31 cellular contexts compared by ENCODE assay signal in the genomic region with DNA sequence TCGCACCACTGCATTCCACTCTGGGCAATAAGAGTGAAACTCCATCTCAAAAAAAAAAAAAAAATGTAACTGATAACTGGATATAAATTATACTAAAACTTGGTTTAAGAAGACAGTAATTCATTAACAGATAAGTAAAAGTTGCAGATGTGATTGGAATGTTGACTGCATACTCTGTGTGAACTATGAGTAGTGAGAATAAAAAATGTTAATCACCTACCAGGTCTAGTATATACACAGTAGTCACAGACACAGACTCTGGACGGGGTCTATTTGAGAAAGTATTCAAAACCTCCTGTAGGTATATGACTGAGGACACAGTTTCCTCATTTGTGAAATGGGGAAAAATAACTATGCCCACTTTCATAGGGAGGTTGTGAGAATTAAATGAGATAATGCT.
"Had no signal": no experiment of that assay in that cellular context is flagged by ENCODE, and none has a peak within 500 bp of the region (broad histone marks: within the 10 kb centered on the region; RNA-seq: fewer than 3 reads in every experiment).

No MANE protein-coding gene starts in this region.

- H3K9ac ChIP-seq: parathyroid adenoma had no signal

- H3K27me3 Mint-ChIP-seq: naive B cell; stimulated activated naive B cell treated with anti-CD40 and anti-IgM and Interleukin-4, amounts not matched to agents 10 μg/mL and 1 μg/mL and 100 μg/mL, for 72 hours had no signal

- H3K4me1 ChIP-seq: parathyroid adenoma, vagina had no signal

- H3K4me3 ChIP-seq: lower lobe of right lung, neural progenitor cell, skin epidermis, stomach, testis, thyroid gland, transverse colon, upper lobe of left lung, vagina had no signal

- ATAC-seq: left cardiac atrium; lower lobe of right lung; natural killer cell; right cardiac atrium; sciatic nerve; stimulated activated naive B cell treated with anti-CD40 and anti-IgM and Interleukin-4, amounts not matched to agents 10 μg/mL and 1 μg/mL and 100 μg/mL, for 72 hours; stimulated activated naive CD8-positive, alpha-beta T cell treated with anti-CD3 and anti-CD28 coated beads, Interleukin-15, Interleukin-2, amounts not matched to agents 100 U/mL and 50 U/mL, for 24 hours had no signal

- H3K9me3 ChIP-seq: lower lobe of right lung, neutrophil, stomach, testis, thyroid gland, transverse colon, upper lobe of left lung, vagina had no signal

- H3K27ac ChIP-seq: lower lobe of right lung, neural progenitor cell, neutrophil, parathyroid adenoma, skin epidermis, stomach, thyroid gland, upper lobe of left lung, vagina had no signal

- H3K27me3 ChIP-seq: neural progenitor cell, neutrophil, stomach, testis, thyroid gland, transverse colon, upper lobe of left lung, vagina had no signal

- H3K36me3 Mint-ChIP-seq: natural killer cell had no signal

- H3K9me3 Mint-ChIP-seq: immature natural killer cell; naive B cell; natural killer cell; nephron progenitor cell; neural progenitor cell; stimulated activated naive B cell treated with anti-CD40 and anti-IgM and Interleukin-4, amounts not matched to agents 10 μg/mL and 1 μg/mL and 100 μg/mL, for 72 hours had no signal

- H3K36me3 ChIP-seq: lower lobe of right lung, neural progenitor cell, neutrophil, thyroid gland, transverse colon, vagina had no signal

- DNase-seq: hypothalamus; immature natural killer cell; kidney; left cardiac atrium; lower lobe of right lung; mammary epithelial cell; mesendoderm; naive B cell; natural killer cell; nephron progenitor cell; occipital lobe; retina; right cardiac atrium; stimulated activated CD4-positive, alpha-beta T cell treated with anti-CD3 and anti-CD28 coated beads, Interleukin-12 subunit alpha, Interleukin-12 subunit beta, amount 100 ng/mL, for 4 hours; stimulated activated CD4-positive, alpha-beta T cell treated with anti-CD3 and anti-CD28 coated beads, Interleukin-15, amount 100 ng/mL, for 24 hours; stimulated activated CD4-positive, alpha-beta T cell treated with anti-CD3 and anti-CD28 coated beads, Interleukin-2, amount 100 ng/mL, for 24 hours; stimulated activated CD4-positive, alpha-beta T cell treated with anti-CD3 and anti-CD28 coated beads, Interleukin-4, amount 100 ng/mL, for 1 hour; stimulated activated naive B cell treated with anti-CD40 and anti-IgM and Interleukin-4, amounts not matched to agents 10 μg/mL and 1 μg/mL and 100 μg/mL, for 72 hours; stimulated activated naive CD8-positive, alpha-beta T cell treated with anti-CD3 and anti-CD28 coated beads, Interleukin-15, Interleukin-2, amounts not matched to agents 100 U/mL and 50 U/mL, for 24 hours; stomach; testis; thyroid gland; transverse colon; upper lobe of left lung had no signal

- H3K4me1 Mint-ChIP-seq: mesothelial cell of epicardium, nephron progenitor cell had no signal

- H2AFZ ChIP-seq: neural progenitor cell, parathyroid adenoma had no signal

- H3K4me3 Mint-ChIP-seq: immature natural killer cell; mesothelial cell of epicardium; naive B cell; natural killer cell; nephron progenitor cell; neural progenitor cell; stimulated activated naive B cell treated with anti-CD40 and anti-IgM and Interleukin-4, amounts not matched to agents 10 μg/mL and 1 μg/mL and 100 μg/mL, for 72 hours had no signal

- H3K4me2 ChIP-seq: neural progenitor cell had no signal

- H3K27ac Mint-ChIP-seq: mesothelial cell of epicardium; nephron progenitor cell; neural progenitor cell; stimulated activated naive B cell treated with anti-CD40 and anti-IgM and Interleukin-4, amounts not matched to agents 10 μg/mL and 1 μg/mL and 100 μg/mL, for 72 hours had no signal
